Comparison of ENCODE assay signal across 7 cellular contexts in genomic region chrX:153763989-153764755, GRCh38. TPM values are rescaled to one million over a fixed set of nuclear protein-coding genes. Genes with fewer than 3 reads are reported as not detected.
DNase-seq lines count a peak whose midpoint lies in the region; ATAC-seq and TF ChIP-seq lines count a peak whose summit lies in the region.

PLXNB3 (plus strand) TSS chrX:153764249; CDS start chrX:153765536, 1,287 bp downstream.

- in situ Hi-C loops in GM13977 (cut with MboI; ENCODE audit: low pct_unique_long_range_greater_than_20kb, low sequenced_read_pairs, unreplicated experiment), result no loop called here

- ATAC-seq in foreskin keratinocyte, result peak; percentile 85

- no peaks in the 10 kb centered on the region for H3K27me3 ChIP-seq in SJCRH30
- no peaks in the 10 kb centered on the region for H3K27me3 ChIP-seq in foreskin keratinocyte

- H3K4me1 ChIP-seq in SJCRH30, result peaks cover 10% of the 10 kb centered on the region; the same call in 1 of the 2 replicates
- no peaks in the 10 kb centered on the region for H3K4me1 ChIP-seq in foreskin keratinocyte

- peak; percentile 92 for TF ChIP-seq CTCF in GM13977 (IDR thresholded peaks at IDR 0.05; ENCODE audit: extremely low read depth, insufficient read depth, missing control alignments)
- TF ChIP-seq CTCF in LNCAP (IDR thresholded peaks at IDR 0.05), result peak; percentile 81
- peak; percentile 94 for TF ChIP-seq CTCF in foreskin keratinocyte (conservative IDR thresholded peaks at IDR 0.05)

- H3K27ac ChIP-seq in SJCRH30 (peak within 1 kb of the TSS; percentile 53; the same call in 1 of the 2 replicates), foreskin keratinocyte (no peak within 1 kb of the TSS), substantia nigra (ENCODE audit: low read depth, low read length, poor library complexity, severe bottlenecking) (peak within 1 kb of the TSS; percentile 98)

- H3K9me3 ChIP-seq in SJCRH30 (replicated peaks), result no peaks in the 10 kb centered on the region

- DNase-seq in GM13977 (ENCODE audit: low spot score) (peak; percentile 81), SJCRH30 (peak; percentile 75 to 76), foreskin keratinocyte (peak in 1 of 2 donors; percentile 63), nucleus accumbens (lab: John Stamatoyannopoulos, UW) (peak in 55 of 56 donors; percentile 11 to 94 (median 78)), substantia nigra (lab: John Stamatoyannopoulos, UW) (peak in 48 of 49 donors; percentile 17 to 93 (median 84))
- peak; percentile 62 for DNase-seq in activated gamma-delta T cell treated with anti-CD3 and anti-CD28 coated beads, Interleukin-2, amount 50 U/mL, for 16 hours (ENCODE audit: low read depth)

- no peaks in the 10 kb centered on the region for H3K36me3 ChIP-seq in SJCRH30

- H3K4me3 ChIP-seq in SJCRH30, result peak within 1 kb of the TSS; percentile 59

RNA-seq across cellular contexts. Expression of gene PLXNB3, which starts in this region (rescaled TPM):
- total RNA-seq in SJCRH30 (2014; rRNA removed; shearing (Covaris generic)), result 2.0 and 3.7 TPM in 2 replicates
- total RNA-seq in foreskin keratinocyte, result 5.3 and 5.4 TPM in 2 replicates
- 6.1 and 8.3 TPM in 2 replicates for polyA plus RNA-seq in foreskin keratinocyte
